Comparison of ENCODE assay signal across 8 cellular contexts in genomic region chr3:187714404-187714979, GRCh38. TPM values are rescaled to one million over a fixed set of nuclear protein-coding genes. Genes with fewer than 3 reads are reported as not detected.
DNase-seq lines count a peak whose midpoint lies in the region; ATAC-seq, FAIRE-seq and TF ChIP-seq lines count a peak whose summit lies in the region.

No MANE protein-coding gene starts in this region.

- no peak overlapping the region for H3K27ac ChIP-seq in VCaP

- no peak for FAIRE-seq in bronchial epithelial cell (lab: Jason Lieb, UNC)

- no peak overlapping the region for H3K4me3 ChIP-seq in bronchial epithelial cell (ENCODE audit: low read depth, low read length)

- TF ChIP-seq CTCF in VCaP (conservative IDR thresholded peaks at IDR 0.05): peak; percentile 89
- TF ChIP-seq CTCF in bronchial epithelial cell (IDR thresholded peaks at IDR 0.05; ENCODE audit: insufficient read depth, low read length, severe bottlenecking): peak; percentile 91

- no peaks in the 10 kb centered on the region for H3K27me3 ChIP-seq in bronchial epithelial cell (ENCODE audit: control insufficient read depth, insufficient read depth, low read length)

- DNase-seq in AML-193 (lab: John Stamatoyannopoulos, UW) (peak; percentile 73 to 75), NCI-H2196 treated with DMSO at 0.1 percent for 48 hours (lab: John Stamatoyannopoulos, UW; ENCODE audit: unreplicated experiment) (peak; percentile 79), bronchial epithelial cell (ENCODE audit: low read depth) (peak; percentile 72), kidney glomerular epithelial cell (lab: John Stamatoyannopoulos, UW) (peak; percentile 78)
- DNase-seq in stimulated activated CD4-positive, alpha-beta T cell treated with anti-CD3 and anti-CD28 coated beads, Interleukin-4, amount 100 ng/mL, for 4 hours: peak; percentile 54 to 64

- no peaks in the 10 kb centered on the region for H3K36me3 ChIP-seq in bronchial epithelial cell (ENCODE audit: control insufficient read depth, insufficient read depth, low read length)

- ATAC-seq in GM18909 (IDR thresholded peaks at IDR 0.05; ENCODE audit: poor library complexity, unreplicated experiment) (peak; percentile 88), HG03159 (IDR thresholded peaks at IDR 0.05; ENCODE audit: unreplicated experiment) (peak; percentile 78)

RNA-seq across cellular contexts. Expression of gene RTP2, which starts 12.1 kb away (rescaled TPM):
- not detected in 2 replicates for total RNA-seq in bronchial epithelial cell

RNA-seq across cellular contexts. Expression of gene BCL6, which starts 30.8 kb away (rescaled TPM):
- 6.8 and 9.0 TPM in 2 replicates for total RNA-seq in bronchial epithelial cell

RNA-seq across cellular contexts. Expression of gene SST, which starts 44.3 kb away (rescaled TPM):
- total RNA-seq in bronchial epithelial cell: not detected in 2 replicates
